Comparison of ENCODE assay signal across 10 cellular contexts in the genomic region with DNA sequence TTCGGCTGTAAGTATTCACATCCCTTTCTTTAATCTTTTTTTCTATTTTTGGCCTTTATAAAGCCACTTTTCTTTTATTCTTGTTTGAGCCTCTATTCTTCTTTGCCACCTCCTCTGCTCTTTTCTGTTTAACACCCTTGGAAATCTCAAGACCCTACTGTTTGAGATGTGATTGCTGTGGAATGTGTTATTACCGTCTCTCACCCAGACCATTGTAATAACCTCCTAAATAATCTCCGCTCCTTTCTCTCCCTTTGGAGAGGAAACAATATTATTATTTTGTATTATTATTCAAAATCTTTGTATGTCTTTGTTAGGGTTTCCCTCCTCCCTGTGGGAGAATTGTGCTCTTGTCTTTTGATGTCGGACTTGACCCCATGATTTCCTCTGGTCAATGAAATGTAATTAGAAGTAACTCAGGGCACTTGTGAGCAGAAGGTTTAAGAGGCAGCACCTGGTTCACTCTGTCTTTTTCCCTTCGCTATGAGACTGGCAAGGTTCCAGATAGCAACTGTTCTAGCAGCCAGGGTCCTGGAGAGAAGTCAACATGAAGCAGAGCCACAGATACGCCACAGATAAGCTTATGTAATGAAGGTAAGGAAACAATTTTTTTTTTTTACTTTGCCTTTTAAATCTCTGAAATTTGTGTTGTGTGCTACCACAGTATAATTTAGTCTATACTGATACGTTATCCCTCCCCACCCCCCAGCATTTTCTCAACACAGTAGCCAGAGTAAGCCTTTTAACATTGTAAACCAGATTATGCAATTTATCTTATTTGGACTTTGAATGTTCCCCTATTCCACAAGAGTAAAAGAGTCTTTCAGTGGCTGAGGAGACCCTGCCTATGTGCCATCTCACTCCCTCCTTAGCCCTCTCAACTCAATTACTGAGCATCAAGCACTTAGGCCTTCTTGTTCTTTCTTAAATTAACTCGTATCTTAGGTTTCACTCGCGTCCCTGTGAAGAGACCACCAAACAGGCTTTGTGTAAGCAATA.
DNase-seq lines count a peak whose midpoint lies in the region; ATAC-seq and TF ChIP-seq lines count a peak whose summit lies in the region.
"Had no signal": no experiment of that assay in that cellular context is flagged by ENCODE, and none has a peak within 500 bp of the region (broad histone marks: within the 10 kb centered on the region; RNA-seq: fewer than 3 reads in every experiment).

No MANE protein-coding gene starts in this region.

- H4K8ac ChIP-seq in mesendoderm (ENCODE audit: low read depth, low read length), result no peak overlapping the region

- DNase-seq in GM23338 (ENCODE audit: low spot score) (peak; percentile 27), NCI-H2081 treated with DMSO at 0.1 percent for 48 hours (lab: John Stamatoyannopoulos, UW) (peak; percentile 61), SJCRH30 (peak; percentile 92 to 98), mesendoderm (peak; percentile 93), brain microvascular endothelial cell (no peak), esophagus squamous epithelium (lab: John Stamatoyannopoulos, UW) (no peak), iPS-NIHi11 (ENCODE audit: low spot score) (no peak), cortex of kidney (lab: John Stamatoyannopoulos, UW) (no peak)
- DNase-seq: activated naive CD8-positive, alpha-beta T cell treated with anti-CD3 and anti-CD28 coated beads, Interleukin-2, amount 10 ng/mL, durations not matched to agents 7 days and 5 days; CD8-positive, alpha-beta memory T cell had no signal

- peak overlapping the region; percentile 64 for H3K9ac ChIP-seq in mesendoderm (ENCODE audit: low read length)

- H3K27ac ChIP-seq in GM23338 (ENCODE audit: low read depth) (peak overlapping the region; percentile 57), SJCRH30 (peak overlapping the region; percentile 93), mesendoderm (ENCODE audit: low read depth, low read length) (peak overlapping the region; percentile 96), brain microvascular endothelial cell (no peak overlapping the region), esophagus squamous epithelium (no peak overlapping the region)

- H3K27ac Mint-ChIP-seq in GM23338, result no peak overlapping the region
- H3K27ac Mint-ChIP-seq: activated naive CD8-positive, alpha-beta T cell treated with anti-CD3 and anti-CD28 coated beads, Interleukin-2, amount 10 ng/mL, durations not matched to agents 7 days and 5 days; CD8-positive, alpha-beta memory T cell had no signal

- H3K27me3 Mint-ChIP-seq in GM23338 (ENCODE audit: insufficient read depth, low read depth, poor library complexity), result no peaks in the 10 kb centered on the region
- H3K27me3 Mint-ChIP-seq: activated naive CD8-positive, alpha-beta T cell treated with anti-CD3 and anti-CD28 coated beads, Interleukin-2, amount 10 ng/mL, durations not matched to agents 7 days and 5 days; CD8-positive, alpha-beta memory T cell had no signal

- H3K9me2 ChIP-seq in GM23338 (ENCODE audit: insufficient read depth), result 0 out of 2 replicates have a peak, but pooled peaks cover 4% of the 10 kb centered on the region

- H2BK15ac ChIP-seq in mesendoderm (replicated peaks; ENCODE audit: low read depth), result no peak overlapping the region

- TF ChIP-seq POLR2A in esophagus squamous epithelium (IDR thresholded peaks at IDR 0.05), result no peak

- H3K79me2 ChIP-seq in GM23338 (replicated peaks; ENCODE audit: insufficient read depth) (no peaks in the 10 kb centered on the region), mesendoderm (ENCODE audit: control insufficient read depth, insufficient read depth, low read length) (no peaks in the 10 kb centered on the region)

- intact Hi-C loops in esophagus squamous epithelium (cut with DNase I), result no loop called here

- peak overlapping the region; percentile 33 for H2AK5ac ChIP-seq in mesendoderm (ENCODE audit: low read length)

- in situ Hi-C loops in brain microvascular endothelial cell (cut with HindIII; ENCODE audit: low pct_ligation_motif_present, low sequenced_read_pairs), result no loop called here

- no peak overlapping the region for H3K23ac ChIP-seq in mesendoderm (ENCODE audit: low read length)

- ATAC-seq in GM23338, result peak; percentile 87

- peak overlapping the region; percentile 95 for H4K5ac ChIP-seq in mesendoderm (ENCODE audit: low read length)

- no peaks in the 10 kb centered on the region for H3K36me3 Mint-ChIP-seq in GM23338 (ENCODE audit: low read depth)
- H3K36me3 Mint-ChIP-seq: activated naive CD8-positive, alpha-beta T cell treated with anti-CD3 and anti-CD28 coated beads, Interleukin-2, amount 10 ng/mL, durations not matched to agents 7 days and 5 days; CD8-positive, alpha-beta memory T cell had no signal

- no peaks in the 10 kb centered on the region for H4K20me1 ChIP-seq in GM23338 (replicated peaks; ENCODE audit: insufficient read depth)

- 0 out of 2 replicates have a peak overlapping the region, but pooled peaks have one; percentile 29 for H2AFZ ChIP-seq in GM23338

- H3K4me2 ChIP-seq in GM23338 (peak overlapping the region; percentile 61), mesendoderm (ENCODE audit: low read length) (peak overlapping the region; percentile 13)

- H2BK120ac ChIP-seq in mesendoderm (ENCODE audit: low read depth, low read length), result peak overlapping the region; percentile 92

- no peaks in the 10 kb centered on the region for H3K79me1 ChIP-seq in mesendoderm (ENCODE audit: low read length)

- H3F3A ChIP-seq in GM23338 (replicated peaks; ENCODE audit: low read depth), result no peaks in the 10 kb centered on the region

- H3K4me3 ChIP-seq in GM23338 (no peak overlapping the region), SJCRH30 (peak overlapping the region; percentile 60), mesendoderm (ENCODE audit: low read length) (peak overlapping the region; percentile 11), brain microvascular endothelial cell (ENCODE audit: low read depth, low read length) (no peak overlapping the region), esophagus squamous epithelium (no peak overlapping the region)

- H3K4me3 Mint-ChIP-seq in GM23338, result no peak overlapping the region
- H3K4me3 Mint-ChIP-seq: activated naive CD8-positive, alpha-beta T cell treated with anti-CD3 and anti-CD28 coated beads, Interleukin-2, amount 10 ng/mL, durations not matched to agents 7 days and 5 days; CD8-positive, alpha-beta memory T cell had no signal

- WGBS in mesendoderm (ENCODE audit: extremely low coverage, insufficient coverage, low lambda C conversion rate), result no CpG with 5 or more reads among the region's 10 CpGs
- 75 to 77% methylated on average over 10 of the region's 10 CpGs for WGBS in esophagus squamous epithelium, 2 donors

- H3K27me3 ChIP-seq in GM23338 (ENCODE audit: insufficient read depth) (no peaks in the 10 kb centered on the region), SJCRH30 (no peaks in the 10 kb centered on the region), mesendoderm (ENCODE audit: insufficient read depth, low read length, poor library complexity) (no peaks in the 10 kb centered on the region), brain microvascular endothelial cell (replicated peaks) (no peaks in the 10 kb centered on the region), esophagus squamous epithelium (no peaks in the 10 kb centered on the region)

- peaks cover 32% of the 10 kb centered on the region for H3K4me1 Mint-ChIP-seq in GM23338
- H3K4me1 Mint-ChIP-seq: activated naive CD8-positive, alpha-beta T cell treated with anti-CD3 and anti-CD28 coated beads, Interleukin-2, amount 10 ng/mL, durations not matched to agents 7 days and 5 days; CD8-positive, alpha-beta memory T cell had no signal

- peak overlapping the region; percentile 99 for H2BK5ac ChIP-seq in mesendoderm (ENCODE audit: low read length)

- H3K4ac ChIP-seq in mesendoderm (ENCODE audit: low read depth, low read length), result peak overlapping the region; percentile 88

- H3K56ac ChIP-seq in mesendoderm (ENCODE audit: low read length), result peak overlapping the region; percentile 77

- peak overlapping the region; percentile 46 for H3K18ac ChIP-seq in mesendoderm (ENCODE audit: low read length)

- H3K4me1 ChIP-seq in GM23338 (ENCODE audit: insufficient read depth) (peaks cover 26% of the 10 kb centered on the region), SJCRH30 (peaks cover 36% of the 10 kb centered on the region), mesendoderm (ENCODE audit: control insufficient read depth, low read depth, low read length) (peaks cover 7% of the 10 kb centered on the region), esophagus squamous epithelium (no peaks in the 10 kb centered on the region)

- TF ChIP-seq CTCF in GM23338 (conservative IDR thresholded peaks at IDR 0.05; ENCODE audit: low read depth in 2 of 2) (no peak), brain microvascular endothelial cell (IDR thresholded peaks at IDR 0.05; ENCODE audit: low read depth, low read length, missing control alignments) (no peak), esophagus squamous epithelium (IDR thresholded peaks at IDR 0.05) (no peak)

- H3K9me3 Mint-ChIP-seq in GM23338, result no peaks in the 10 kb centered on the region

- H3K9me3 ChIP-seq in SJCRH30 (replicated peaks) (no peaks in the 10 kb centered on the region), esophagus squamous epithelium (no peaks in the 10 kb centered on the region)

- no peaks in the 10 kb centered on the region for H3K36me3 ChIP-seq in GM23338 (ENCODE audit: insufficient read depth)
- peaks cover 7% of the 10 kb centered on the region for H3K36me3 ChIP-seq in SJCRH30
- no peaks in the 10 kb centered on the region for H3K36me3 ChIP-seq in mesendoderm (ENCODE audit: control insufficient read depth, insufficient read depth, low read length)
- no peaks in the 10 kb centered on the region for H3K36me3 ChIP-seq in brain microvascular endothelial cell (replicated peaks)
- H3K36me3 ChIP-seq in esophagus squamous epithelium, result no peaks in the 10 kb centered on the region

TF ChIP-seq in GM23338, 12 proteins besides CTCF, POLR2A, EP300 and RAD21 (continues in another document):
- no peak for TF ChIP-seq STAT1 (IDR thresholded peaks at IDR 0.05; ENCODE audit: unreplicated experiment)
- no peak for TF ChIP-seq NANOG (IDR thresholded peaks at IDR 0.05; ENCODE audit: borderline replicate concordance)
- TF ChIP-seq ZNF331 (CRISPR knock-in tag; IDR thresholded peaks at IDR 0.05; ENCODE audit: low read depth), result no peak

Comparison
In these comparisons a context has a peak if more than half of its experiments do, and no peak if none do; other contexts are left out.
1. DNase-seq: peak in GM23338 (single experiment), NCI-H2081 treated with DMSO at 0.1 percent for 48 hours (single experiment), SJCRH30 (2 of 2) and mesendoderm (single experiment); none in brain microvascular endothelial cell (single experiment), esophagus squamous epithelium (single experiment), iPS-NIHi11 (single experiment) and cortex of kidney (single experiment).
2. H3K27ac ChIP-seq: peak in GM23338 (single experiment), SJCRH30 (single experiment) and mesendoderm (single experiment); none in brain microvascular endothelial cell (single experiment) and esophagus squamous epithelium (0 of 4).
3. H3K4me3 ChIP-seq: peak in SJCRH30 (single experiment) and mesendoderm (single experiment); none in GM23338 (single experiment), brain microvascular endothelial cell (single experiment) and esophagus squamous epithelium (0 of 4).